Comparison of ENCODE assay signal across 9 cellular contexts in the genomic region with DNA sequence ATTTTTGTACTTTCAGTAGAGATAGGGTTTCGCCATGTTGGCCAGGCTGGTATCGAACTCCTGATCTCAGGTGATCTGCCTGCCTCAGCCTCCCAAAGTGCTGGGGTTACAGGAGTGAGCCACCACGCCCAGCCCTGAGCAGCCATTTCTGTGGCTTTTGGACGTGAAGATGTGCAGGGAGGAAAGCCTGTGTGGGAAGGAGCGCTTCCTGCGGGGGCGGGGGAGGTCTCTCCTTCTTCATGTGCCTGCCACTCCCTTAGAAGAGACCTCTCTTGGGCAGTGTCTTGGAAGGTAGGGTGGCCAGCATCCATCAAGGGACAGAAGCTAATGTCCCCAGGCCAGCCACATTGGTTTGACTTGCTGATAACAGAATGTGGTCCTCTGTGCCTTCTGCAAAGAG. TPM values are rescaled to one million over a fixed set of nuclear protein-coding genes. Genes with fewer than 3 reads are reported as not detected.
DNase-seq lines count a peak whose midpoint lies in the region; ATAC-seq and TF ChIP-seq lines count a peak whose summit lies in the region.
"Not testable (repeated sequence)": the region's sequence is repeated elsewhere in the genome, so short reads cannot be mapped to it uniquely, and the experiment has no call there.
"Had no signal": no experiment of that assay in that cellular context is flagged by ENCODE, and none has a peak within 500 bp of the region (broad histone marks: within the 10 kb centered on the region; RNA-seq: fewer than 3 reads in every experiment).

No MANE protein-coding gene starts in this region.

- TF ChIP-seq CTCF in DND-41 (IDR thresholded peaks at IDR 0.05; ENCODE audit: borderline replicate concordance, extremely low read depth, low read length, poor library complexity, severe bottlenecking); Loucy (conservative IDR thresholded peaks at IDR 0.05; ENCODE audit: low read length); chondrocyte (IDR thresholded peaks at IDR 0.05); left ventricle myocardium inferior (IDR thresholded peaks at IDR 0.05; ENCODE audit: borderline replicate concordance): not testable (repeated sequence)

- H3K9me3 Mint-ChIP-seq in activated CD4-positive, alpha-beta T cell treated with anti-CD3 and anti-CD28 coated beads, Interleukin-2, amount 10 ng/mL, durations not matched to agents 7 days and 5 days; activated T-helper 17 cell treated with anti-CD3 and anti-CD28 coated beads, Interleukin-2, amount 50 U/mL, for 72 hours; chondrocyte (ENCODE audit: low read depth): not testable (repeated sequence)

- not testable (repeated sequence) for H3K9me2 ChIP-seq in Loucy (replicated peaks; ENCODE audit: low read depth, low read length)

- not testable (repeated sequence) for H3K27me3 Mint-ChIP-seq in activated CD4-positive, alpha-beta T cell treated with anti-CD3 and anti-CD28 coated beads, Interleukin-2, amount 10 ng/mL, durations not matched to agents 7 days and 5 days; activated T-helper 17 cell treated with anti-CD3 and anti-CD28 coated beads, Interleukin-2, amount 50 U/mL, for 72 hours
- H3K27me3 Mint-ChIP-seq in chondrocyte (ENCODE audit: low read depth) = peaks cover 20% of the 10 kb centered on the region

- DNase-seq in DND-41 = peak; percentile 28
- not testable (repeated sequence) for DNase-seq in activated CD4-positive, alpha-beta T cell treated with anti-CD3 and anti-CD28 coated beads, Interleukin-2, amount 10 ng/mL, durations not matched to agents 7 days and 5 days
- DNase-seq in chondrocyte (ENCODE audit: low spot score) = peak; percentile 42
- DNase-seq in left ventricle myocardium inferior = peak; percentile 7
- peak; percentile 54 for DNase-seq in posterior vena cava (ENCODE audit: low spot score)

- H2AFZ ChIP-seq in DND-41 (ENCODE audit: low read depth, low read length); Loucy (ENCODE audit: low read length): not testable (repeated sequence)

- peak overlapping the region; percentile 15 for H3K27ac Mint-ChIP-seq in activated CD4-positive, alpha-beta T cell treated with anti-CD3 and anti-CD28 coated beads, Interleukin-2, amount 10 ng/mL, durations not matched to agents 7 days and 5 days
- H3K27ac Mint-ChIP-seq in activated T-helper 17 cell treated with anti-CD3 and anti-CD28 coated beads, Interleukin-2, amount 50 U/mL, for 72 hours = peak overlapping the region; percentile 28
- not testable (repeated sequence) for H3K27ac Mint-ChIP-seq in chondrocyte (ENCODE audit: unreplicated experiment)

- H3K36me3 ChIP-seq in DND-41 (ENCODE audit: insufficient read depth, low read length); Loucy (ENCODE audit: insufficient read depth, low read length); left ventricle myocardium inferior: not testable (repeated sequence)

- not testable (repeated sequence) for H3K27me3 ChIP-seq in DND-41 (ENCODE audit: insufficient read depth, low read length, poor library complexity); Loucy (ENCODE audit: insufficient read depth, low read length, poor library complexity, severe bottlenecking)
- peaks cover 32% of the 10 kb centered on the region for H3K27me3 ChIP-seq in left ventricle myocardium inferior (ENCODE audit: low read depth)

- not testable (repeated sequence) for H3K36me3 Mint-ChIP-seq in activated CD4-positive, alpha-beta T cell treated with anti-CD3 and anti-CD28 coated beads, Interleukin-2, amount 10 ng/mL, durations not matched to agents 7 days and 5 days (ENCODE audit: low read depth); activated T-helper 17 cell treated with anti-CD3 and anti-CD28 coated beads, Interleukin-2, amount 50 U/mL, for 72 hours (ENCODE audit: low read depth); chondrocyte (ENCODE audit: low read depth)

- not testable (repeated sequence) for H3K9ac ChIP-seq in DND-41 (ENCODE audit: low read depth, low read length); Loucy (ENCODE audit: low read depth, low read length, poor library complexity, severe bottlenecking)

- peaks cover 20% of the 10 kb centered on the region for H3K4me1 Mint-ChIP-seq in activated CD4-positive, alpha-beta T cell treated with anti-CD3 and anti-CD28 coated beads, Interleukin-2, amount 10 ng/mL, durations not matched to agents 7 days and 5 days
- not testable (repeated sequence) for H3K4me1 Mint-ChIP-seq in activated T-helper 17 cell treated with anti-CD3 and anti-CD28 coated beads, Interleukin-2, amount 50 U/mL, for 72 hours; chondrocyte (ENCODE audit: low read depth)

- not testable (repeated sequence) for H3K9me3 ChIP-seq in DND-41 (ENCODE audit: insufficient read depth, low read length, severe bottlenecking); Loucy (ENCODE audit: insufficient read depth, low read depth, low read length); left ventricle myocardium inferior (replicated peaks)

- POLR2A ChIA-PET in activated CD4-positive, alpha-beta T cell treated with anti-CD3 and anti-CD28 coated beads, Interleukin-2, amount 10 ng/mL, durations not matched to agents 7 days and 5 days (lab: Charles Lee) = interaction anchor here (1.0 kb wide), 1 partner anchor 63 kb away, joined by 4 read pairs; no protein-coding TSS in a partner anchor

- peak; percentile 47; the same call in 1 of the 3 replicates for ATAC-seq in DND-41 (ENCODE audit: insufficient read depth, low read depth)
- not testable (repeated sequence) for ATAC-seq in activated T-helper 17 cell treated with anti-CD3 and anti-CD28 coated beads, Interleukin-2, amount 50 U/mL, for 72 hours (replicated peaks)

- intact Hi-C loops in left ventricle myocardium inferior (cut with micrococcal nuclease) = not testable (repeated sequence)
- intact Hi-C loops in posterior vena cava (cut with DNase I) = loop anchor here in 1 of 2 donors (10.0 kb wide), 1 partner anchor 615 kb away; the partner anchor contains the start of genes CHRND and PRSS56

- H4K20me1 ChIP-seq in DND-41 (ENCODE audit: insufficient read depth, low read length); Loucy (ENCODE audit: insufficient read depth, low read length, poor library complexity, severe bottlenecking): not testable (repeated sequence)

- not testable (repeated sequence) for H3K79me2 ChIP-seq in DND-41 (ENCODE audit: insufficient read depth, low read length); Loucy (ENCODE audit: insufficient read depth, low read length)

- H3K4me3 Mint-ChIP-seq in activated CD4-positive, alpha-beta T cell treated with anti-CD3 and anti-CD28 coated beads, Interleukin-2, amount 10 ng/mL, durations not matched to agents 7 days and 5 days; chondrocyte (ENCODE audit: unreplicated experiment): not testable (repeated sequence)
- peak overlapping the region; percentile 19 for H3K4me3 Mint-ChIP-seq in activated T-helper 17 cell treated with anti-CD3 and anti-CD28 coated beads, Interleukin-2, amount 50 U/mL, for 72 hours

- not testable (repeated sequence) for H3K4me3 ChIP-seq in DND-41 (ENCODE audit: low read depth in 1 of 2, low read length in 2 of 2); Loucy (ENCODE audit: low read length, poor library complexity, severe bottlenecking); left ventricle myocardium inferior

- not testable (repeated sequence) for H3K4me1 ChIP-seq in DND-41 (ENCODE audit: insufficient read depth, low read length); left ventricle myocardium inferior
- H3K4me1 ChIP-seq in Loucy (ENCODE audit: insufficient read depth, low read length, poor library complexity, severe bottlenecking) = peaks cover 19% of the 10 kb centered on the region

- H3F3A ChIP-seq in Loucy (ENCODE audit: low read depth) = not testable (repeated sequence)

- H3K4me2 ChIP-seq in DND-41 (ENCODE audit: insufficient read depth, low read length) = not testable (repeated sequence)
- H3K4me2 ChIP-seq in Loucy (ENCODE audit: low read depth, low read length, poor library complexity, severe bottlenecking) = peak overlapping the region; percentile 36

- CTCF ChIA-PET in activated CD4-positive, alpha-beta T cell treated with anti-CD3 and anti-CD28 coated beads, Interleukin-2, amount 10 ng/mL, durations not matched to agents 7 days and 5 days (lab: Charles Lee) = interaction anchor here (0.7 to 1.3 kb wide), 2 partner anchors 9 to 171 kb away, joined by 3 to 5 read pairs; no protein-coding TSS in a partner anchor

- not testable (repeated sequence) for H3K27ac ChIP-seq in DND-41 (ENCODE audit: low read length); left ventricle myocardium inferior (replicated peaks)

RNA-seq across cellular contexts. Expression of gene NPPC, which starts 16.0 kb away (rescaled TPM):
- total RNA-seq in activated CD4-positive, alpha-beta T cell treated with anti-CD3 and anti-CD28 coated beads, Interleukin-2, amount 10 ng/mL, durations not matched to agents 7 days and 5 days = not detected
- not detected for total RNA-seq in activated T-helper 17 cell treated with anti-CD3 and anti-CD28 coated beads, Interleukin-2, amount 50 U/mL, for 72 hours
- not detected in 3 replicates for total RNA-seq in chondrocyte
- 3.0 TPM for total RNA-seq in left ventricle myocardium inferior
- total RNA-seq in posterior vena cava = 1 to 10 TPM in 1 of 2 donors, under 1 TPM in 1; 0.93 to 9.2 TPM
- total RNA-seq: Calu3, GM12878 had no signal

RNA-seq across cellular contexts. Expression of gene DIS3L2, which starts 51.4 kb away (rescaled TPM):
- total RNA-seq in activated CD4-positive, alpha-beta T cell treated with anti-CD3 and anti-CD28 coated beads, Interleukin-2, amount 10 ng/mL, durations not matched to agents 7 days and 5 days = 10 to 100 TPM; 40.2 to 43.4 TPM
- total RNA-seq in activated T-helper 17 cell treated with anti-CD3 and anti-CD28 coated beads, Interleukin-2, amount 50 U/mL, for 72 hours = 10 to 100 TPM; 21.6 to 30.2 TPM
- 17.5 to 29.4 TPM (median 18.3 TPM) in 3 replicates for total RNA-seq in chondrocyte
- 17.0 TPM for total RNA-seq in left ventricle myocardium inferior
- 10 to 100 TPM; 21.7 to 22.2 TPM for total RNA-seq in posterior vena cava
